Comparison of ENCODE assay signal across 16 cellular contexts in the genomic region with DNA sequence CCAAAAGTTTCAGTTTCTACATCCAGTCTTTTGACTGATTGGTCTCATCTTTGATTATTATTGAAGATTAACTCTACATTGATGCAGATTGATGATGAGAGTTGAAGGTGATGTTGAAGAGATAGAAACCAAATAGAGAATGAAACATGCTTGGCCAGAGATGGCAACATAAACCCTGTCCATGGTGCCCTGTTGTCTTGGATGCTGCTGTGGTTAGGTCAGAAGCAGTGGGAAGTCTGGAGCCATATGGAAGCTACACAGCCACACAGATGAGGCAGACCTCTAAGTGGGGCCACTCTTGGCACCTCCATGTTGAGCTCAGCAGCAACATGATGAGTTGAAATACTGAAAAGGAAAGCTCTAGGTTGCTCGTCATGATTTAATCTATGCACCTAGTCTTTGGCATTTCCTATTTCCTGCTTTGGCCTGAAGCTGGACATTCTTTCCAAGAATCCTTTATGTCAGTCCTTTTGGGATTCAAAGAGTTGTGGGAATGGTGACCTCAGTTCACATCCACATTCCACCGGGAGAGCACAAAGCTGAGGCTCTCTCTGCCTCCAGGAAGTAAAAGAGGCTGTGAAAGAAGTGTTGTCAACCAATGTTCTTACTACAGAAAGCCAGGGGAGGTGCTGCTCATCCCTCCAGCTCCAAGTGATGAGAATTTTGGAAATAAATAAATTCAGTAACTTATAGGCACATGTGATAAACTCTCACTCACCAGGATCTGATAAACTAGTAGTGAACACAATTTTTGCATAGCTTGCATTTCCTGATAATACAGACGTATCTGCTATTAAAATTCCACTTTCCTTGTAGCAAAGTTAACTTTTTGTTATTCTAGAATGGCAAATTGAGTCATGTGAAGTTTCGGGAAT.
"Had no signal": no experiment of that assay in that cellular context is flagged by ENCODE, and none has a peak within 500 bp of the region (broad histone marks: within the 10 kb centered on the region; RNA-seq: fewer than 3 reads in every experiment).

No MANE protein-coding gene starts in this region.

- H3K36me3 ChIP-seq: esophagus muscularis mucosa, left ventricle myocardium inferior, lower lobe of right lung, sigmoid colon had no signal

- H3K4me1 ChIP-seq: esophagus muscularis mucosa, lower lobe of right lung, sigmoid colon had no signal

- H3K4me3 Mint-ChIP-seq: effector memory CD8-positive, alpha-beta T cell; naive B cell; nephron had no signal

- DNase-seq: cortex of kidney; effector memory CD8-positive, alpha-beta T cell; kidney; left cardiac atrium; left ventricle myocardium inferior; lower lobe of right lung; mesenchymal stem cell; naive B cell; posterior cingulate gyrus; sigmoid colon; stimulated activated naive CD4-positive, alpha-beta T cell treated with Interleukin-2 at 50 U/mL for 16 hours; trophoblast cell had no signal

- H3K27ac Mint-ChIP-seq: effector memory CD8-positive, alpha-beta T cell; naive B cell; nephron had no signal

- H3K4me1 Mint-ChIP-seq: naive B cell had no signal

- ATAC-seq: effector memory CD8-positive, alpha-beta T cell; left cardiac atrium; lower lobe of right lung had no signal

- H3K27ac ChIP-seq: epithelial cell of prostate, esophagus muscularis mucosa, left ventricle myocardium inferior, lower lobe of right lung, sigmoid colon, skin epidermis had no signal

- H3K4me3 ChIP-seq: esophagus muscularis mucosa, left ventricle myocardium inferior, lower lobe of right lung, sigmoid colon, skin epidermis had no signal

- H3K27me3 ChIP-seq: esophagus muscularis mucosa, sigmoid colon had no signal

- H3K36me3 Mint-ChIP-seq: naive B cell had no signal

- H3K9me3 ChIP-seq: esophagus muscularis mucosa, left ventricle myocardium inferior, lower lobe of right lung, sigmoid colon had no signal
